ENCODE assay signal across 18 cellular contexts in the genomic region with DNA sequence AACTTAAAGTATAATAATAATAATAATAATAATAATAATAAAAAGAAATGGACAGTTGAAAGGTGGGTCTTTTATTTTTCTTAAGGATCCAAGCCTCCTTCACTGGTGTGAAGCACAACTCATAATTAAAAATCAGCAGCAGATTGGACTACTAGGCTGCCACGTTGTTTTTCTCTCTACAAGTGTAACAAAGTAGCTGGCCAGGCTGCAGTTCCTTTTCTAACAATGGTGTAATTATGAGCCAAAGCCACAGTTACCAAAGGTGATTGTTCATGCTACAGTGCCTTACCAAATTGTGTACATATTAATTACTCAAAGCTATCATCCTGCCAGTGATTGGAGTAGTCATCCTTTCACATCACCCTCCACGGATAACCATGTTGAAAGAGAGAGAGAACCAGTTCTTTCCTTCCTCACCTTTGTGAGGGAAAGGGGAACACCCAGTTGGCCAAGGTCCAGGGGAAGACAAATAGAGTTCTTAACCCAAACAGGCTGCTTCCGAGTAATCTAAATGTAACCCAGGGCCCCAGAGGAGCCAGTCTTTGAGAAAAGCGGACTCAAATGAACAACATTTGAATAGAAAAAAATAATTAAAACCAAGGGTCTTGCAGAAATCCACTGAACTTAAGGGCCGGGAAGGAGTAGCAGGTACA.
DNase-seq lines count a peak whose midpoint lies in the region; ATAC-seq lines count a peak whose summit lies in the region.
"Had no signal": no experiment of that assay in that cellular context is flagged by ENCODE, and none has a peak within 500 bp of the region (broad histone marks: within the 10 kb centered on the region; RNA-seq: fewer than 3 reads in every experiment).

No MANE protein-coding gene starts in this region.

- ATAC-seq in esophagus mucosa (peak; percentile 33), GM21576 (IDR thresholded peaks at IDR 0.05; ENCODE audit: unreplicated experiment) (no peak)
- ATAC-seq: activated CD4-positive, CD25-positive, alpha-beta regulatory T cell treated with anti-CD3 and anti-CD28 coated beads, Interleukin-2, amount 50 U/mL, for 24 hours had no signal

- peak; percentile 3 for DNase-seq in DMS79 (lab: John Stamatoyannopoulos, UW)
- DNase-seq in DMS79 treated with DMSO at 0.1 percent for 48 hours (lab: John Stamatoyannopoulos, UW): no peak
- peak; percentile 30 for DNase-seq in NCI-H1092 treated with DMSO at 0.1 percent for 48 hours (lab: John Stamatoyannopoulos, UW)
- DNase-seq in NCI-H2171 (lab: John Stamatoyannopoulos, UW): peak; percentile 1
- no peak for DNase-seq in LoVo (ENCODE audit: low spot score)
- DNase-seq in SHP77 treated with DMSO at 0.1 percent for 48 hours (lab: John Stamatoyannopoulos, UW): no peak
- DNase-seq: 8988T; activated CD4-positive, alpha-beta memory T cell treated with anti-CD3 and anti-CD28 coated beads, Interleukin-2, amount 10 ng/mL, durations not matched to agents 7 days and 5 days; aorta; CD4-positive, alpha-beta T cell; GM23248; HFFc6; NCI-H187 treated with DMSO at 0.1 percent for 48 hours; SIG-M5; stomach had no signal

Comparison
In these comparisons a context has a peak if more than half of its experiments do, and no peak if none do; other contexts are left out.
1. DNase-seq: peak in DMS79 (single experiment), NCI-H1092 treated with DMSO at 0.1 percent for 48 hours (single experiment) and NCI-H2171 (single experiment); none in DMS79 treated with DMSO at 0.1 percent for 48 hours (single experiment), LoVo (single experiment) and SHP77 treated with DMSO at 0.1 percent for 48 hours (single experiment).